ENCODE assay signal across 8 cellular contexts in genomic region chr17:47895856-47896671, GRCh38. TPM values are rescaled to one million over a fixed set of nuclear protein-coding genes. Genes with fewer than 3 reads are reported as not detected.
DNase-seq lines count a peak whose midpoint lies in the region; ATAC-seq, FAIRE-seq and TF ChIP-seq lines count a peak whose summit lies in the region.

Gene SP2 (plus strand): TSS chr17:47896236. CDS start chr17:47896287, 51 bp downstream.

- under 1% methylated on average over 70 of the region's 70 CpGs for WGBS in HUES64
- 0% methylated on average over 35 to 66 of the region's 70 CpGs for WGBS in mesodermal cell (ENCODE audit: insufficient coverage in 2 of 2), 2 experiments

- H3K36me3 ChIP-seq in HUES64 (ENCODE audit: insufficient read depth, low read length) = no peaks in the 10 kb centered on the region
- no peaks in the 10 kb centered on the region for H3K36me3 ChIP-seq in OCI-LY1 (ENCODE audit: insufficient read depth, low read length)
- H3K36me3 ChIP-seq in mesodermal cell (ENCODE audit: control insufficient read depth, insufficient read depth, low read length) = peaks cover 16% of the 10 kb centered on the region

- H3K4me2 ChIP-seq in OCI-LY1 (ENCODE audit: low read length) = peak within 1 kb of the TSS; percentile 90

- H3K36me3 Mint-ChIP-seq in Calu3 (ENCODE audit: insufficient read depth, unreplicated experiment) = peaks cover 33% of the 10 kb centered on the region

- intact Hi-C loops in Calu3 (cut with micrococcal nuclease; ENCODE audit: unreplicated experiment) = loop anchor here (2.0 to 5.0 kb wide), 2 partner anchors 51 to 123 kb away; no protein-coding TSS in a partner anchor

- H3K9me3 Mint-ChIP-seq in Calu3 (ENCODE audit: low read depth, unreplicated experiment) = no peaks in the 10 kb centered on the region

- peaks cover 12% of the 10 kb centered on the region for H3K27me3 Mint-ChIP-seq in Calu3 (ENCODE audit: unreplicated experiment)

- TF ChIP-seq CTCF in Calu3 (IDR thresholded peaks at IDR 0.05; ENCODE audit: unreplicated experiment) (no peak), OCI-LY1 (IDR thresholded peaks at IDR 0.05; ENCODE audit: low read length) (no peak)

- H3K4me3 ChIP-seq in HUES64 (ENCODE audit: low read length) (peak within 1 kb of the TSS; percentile 94), OCI-LY1 (ENCODE audit: low read depth, low read length, poor library complexity, severe bottlenecking) (peak within 1 kb of the TSS; percentile 97), mesodermal cell (ENCODE audit: extremely low read depth, insufficient read depth, low read length, poor library complexity, severe bottlenecking) (peak within 1 kb of the TSS; percentile 75)

- BruUV-seq in Calu3 (replicated peaks; lab: Mats Ljungman, UMichigan) = no TSS peak

- peak; percentile 91 for ATAC-seq in GM21447 (IDR thresholded peaks at IDR 0.05; ENCODE audit: unreplicated experiment)

- H3K9me2 ChIP-seq in OCI-LY1 (ENCODE audit: low read depth, low read length) = no peaks in the 10 kb centered on the region

- peak within 1 kb of the TSS; percentile 87 for H3K27ac ChIP-seq in HUES64 (ENCODE audit: low read depth, low read length)
- peak within 1 kb of the TSS; percentile 35 for H3K27ac ChIP-seq in OCI-LY1 (ENCODE audit: low read depth, low read length, poor library complexity, severe bottlenecking)
- peak within 1 kb of the TSS; percentile 89 for H3K27ac ChIP-seq in mesodermal cell (ENCODE audit: low read depth, low read length, severe bottlenecking)

- no peaks in the 10 kb centered on the region for H3K79me2 ChIP-seq in OCI-LY1 (ENCODE audit: insufficient read depth, low read length)

- H3K9me3 ChIP-seq in HUES64 (ENCODE audit: insufficient read depth, low read depth, low read length) = no peaks in the 10 kb centered on the region
- no peaks in the 10 kb centered on the region for H3K9me3 ChIP-seq in OCI-LY1 (ENCODE audit: low read length)
- no peaks in the 10 kb centered on the region for H3K9me3 ChIP-seq in mesodermal cell (ENCODE audit: control insufficient read depth, low read length)

- no peaks in the 10 kb centered on the region for H3K27me3 ChIP-seq in HUES64 (ENCODE audit: insufficient read depth, low read length)
- H3K27me3 ChIP-seq in OCI-LY1 (ENCODE audit: insufficient read depth, low read length) = no peaks in the 10 kb centered on the region

- peaks cover 24% of the 10 kb centered on the region for H3K4me1 Mint-ChIP-seq in Calu3 (ENCODE audit: low read depth, unreplicated experiment)

- H3K4me3 Mint-ChIP-seq in Calu3 (ENCODE audit: low read depth, unreplicated experiment) = peak within 1 kb of the TSS; percentile 82

- no peaks in the 10 kb centered on the region for H4K20me1 ChIP-seq in OCI-LY1 (ENCODE audit: insufficient read depth, low read length)

- CTCF ChIA-PET in Calu3 (lab: Charles Lee) = interaction anchor here (0.6 to 1.7 kb wide), 18 partner anchors 8 to 379 kb away, joined by 3 to 12 read pairs (median 4); partner anchors contain the start of genes CDK5RAP3, LRRC46, MRPL10 and PNPO

- H3K4me1 ChIP-seq in HUES64 (ENCODE audit: insufficient read depth, low read length) (peaks cover 23% of the 10 kb centered on the region), OCI-LY1 (ENCODE audit: insufficient read depth, low read length, severe bottlenecking) (peaks cover 28% of the 10 kb centered on the region), mesodermal cell (ENCODE audit: control insufficient read depth, insufficient read depth, low read length, poor library complexity, severe bottlenecking) (peaks cover 8% of the 10 kb centered on the region)

- DNase-seq in Calu3 = peak; percentile 100
- peak; percentile 97 for DNase-seq in activated CD8-positive, alpha-beta memory T cell treated with anti-CD3 and anti-CD28 coated beads, Interleukin-2, amount 50 U/mL, for 4 hours
- DNase-seq in stimulated activated CD8-positive, alpha-beta memory T cell treated with anti-CD3 and anti-CD28 coated beads, Interleukin-15, amount 100 ng/mL, for 4 hours (ENCODE audit: low read depth in 2 of 2) = peak; percentile 95 to 99

- H3K27ac Mint-ChIP-seq in Calu3 (ENCODE audit: unreplicated experiment) = peak within 1 kb of the TSS; percentile 99

- H2AFZ ChIP-seq in OCI-LY1 (ENCODE audit: low read length) = no peak within 1 kb of the TSS

- peak; percentile 98 for FAIRE-seq in endometrium (lab: Jason Lieb, UNC)

- H3F3A ChIP-seq in OCI-LY1 (ENCODE audit: insufficient read depth, low read length) = no peaks in the 10 kb centered on the region

- H3K9ac ChIP-seq in HUES64 (ENCODE audit: low read depth, low read length) (peak within 1 kb of the TSS; percentile 91), OCI-LY1 (ENCODE audit: low read length) (peak within 1 kb of the TSS; percentile 95)

RNA-seq across cellular contexts. Expression of gene SP2, which starts in this region (rescaled TPM):
- total RNA-seq in Calu3 (2022) = 21.5 and 22.4 TPM in 2 replicates
- polyA plus RNA-seq in HUES64 (2013, experiment 1 of 2) = 12.2 TPM
- 10.9 TPM for polyA plus RNA-seq in HUES64 (2013, experiment 2 of 2)
- 10.9 TPM for polyA plus RNA-seq in mesodermal cell (2013, experiment 1 of 2)
- polyA plus RNA-seq in mesodermal cell (2013, experiment 2 of 2) = 8.2 TPM

Comparison
In these comparisons a context has a peak if more than half of its experiments do, and no peak if none do; other contexts are left out.
1. Peak in every context shown above with its lines: DNase-seq, ATAC-seq, H3K4me3 ChIP-seq and H3K27ac ChIP-seq.
2. H3K27ac ChIP-seq: peak in every context shown above with its lines; median percentile 89 in mesodermal cell; 87 in HUES64; 35 in OCI-LY1.